Comparison of ENCODE assay signal across 12 cellular contexts in genomic region chr3:127428344-127429001, GRCh38.
DNase-seq lines count a peak whose midpoint lies in the region; ATAC-seq, FAIRE-seq and TF ChIP-seq lines count a peak whose summit lies in the region.
"Had no signal": no experiment of that assay in that cellular context is flagged by ENCODE, and none has a peak within 500 bp of the region (broad histone marks: within the 10 kb centered on the region; RNA-seq: fewer than 3 reads in every experiment).

No MANE protein-coding gene starts in this region.

- H3K79me2 ChIP-seq in H1 (ENCODE audit: control insufficient read depth in 1 of 2, insufficient read depth in 2 of 2, low read length in 2 of 2) = no peaks in the 10 kb centered on the region

- H3K4me1 ChIP-seq in H1 (replicated peaks in 1 of 4; ENCODE audit: control insufficient read depth in 3 of 4, insufficient read depth in 4 of 4, low read length in 3 of 4) = peaks cover 4 to 22% (median 9%) of the 10 kb centered on the region in 4 experiments
- H3K4me1 ChIP-seq: A549, SJCRH30 had no signal

- H3K4me2 ChIP-seq in H1 (ENCODE audit: insufficient read depth in 1 of 2, low read depth in 2 of 2, low read length in 2 of 2) = no peak overlapping the region
- H3K4me2 ChIP-seq: A549 had no signal

- 83% methylated on average over 2 of the region's 2 CpGs; no CpG with 5 or more reads in 1 of the 2 experiments for WGBS in H1 (ENCODE audit: extremely low coverage in 1 of 2, insufficient coverage in 1 of 2, insufficient read length in 1 of 2, insufficient replicate concordance in 2 of 2, low coverage in 1 of 2, low lambda C conversion rate in 2 of 2, missing lambda C conversion rate in 1 of 2), 2 experiments

- H2BK5ac ChIP-seq in H1 (ENCODE audit: low read depth, low read length) = no peak overlapping the region

- H2AK5ac ChIP-seq in H1 (ENCODE audit: low read depth, low read length) = no peak overlapping the region

- POLR2A ChIA-PET in H1 (lab: Charles Lee; ENCODE audit: partially characterized antibody) = no interaction called here

- H3K79me1 ChIP-seq in H1 (ENCODE audit: low read depth, low read length) = no peaks in the 10 kb centered on the region

- H2BK15ac ChIP-seq in H1 (ENCODE audit: low read length) = no peak overlapping the region

- CTCF ChIA-PET in H1 (lab: Charles Lee; ENCODE audit: partially characterized antibody) = interaction anchor here (0.6 to 1.5 kb wide), 8 partner anchors 10 to 333 kb away, joined by 3 to 7 read pairs (median 3); no protein-coding TSS in a partner anchor

- H2BK20ac ChIP-seq in H1 (ENCODE audit: low read length) = no peak overlapping the region

- peak; percentile 37 to 47 for TF ChIP-seq RAD21 in H1 (IDR thresholded peaks at IDR 0.05 in 1 of 2, conservative IDR thresholded peaks at IDR 0.05 in 1 of 2; ENCODE audit: low read depth in 2 of 2, low read length in 2 of 2)

- H3K23ac ChIP-seq in H1 (ENCODE audit: insufficient read length) = no peak overlapping the region

- H3K4me3 ChIP-seq in H1 (ENCODE audit: extremely low read depth in 1 of 4, insufficient read depth in 2 of 4, low read depth in 3 of 4, low read length in 4 of 4) = no peak overlapping the region
- no peak overlapping the region for H3K4me3 ChIP-seq in retinal pigment epithelial cell (ENCODE audit: low read length)
- H3K4me3 ChIP-seq: A549, SJCRH30, skin epidermis had no signal

- no peak overlapping the region for H3K9ac ChIP-seq in H1 (replicated peaks in 1 of 4; ENCODE audit: extremely low read depth in 1 of 4, low read depth in 3 of 4, low read length in 3 of 4)

- peak; percentile 64 for DNase-seq in NCI-H2196 (lab: John Stamatoyannopoulos, UW; ENCODE audit: unreplicated experiment)
- DNase-seq in NCI-H2196 treated with DMSO at 0.1 percent for 48 hours (lab: John Stamatoyannopoulos, UW; ENCODE audit: unreplicated experiment) = no peak
- peak; percentile 26 for DNase-seq in NCI-H128 (lab: John Stamatoyannopoulos, UW; ENCODE audit: unreplicated experiment)
- DNase-seq in H1 (ENCODE audit: low read depth in 1 of 2, low spot score in 2 of 2) = peak in 1 of 2 experiments; percentile 37
- DNase-seq in retinal pigment epithelial cell (ENCODE audit: low read depth) = no peak
- DNase-seq in hepatic stellate cell (ENCODE audit: low spot score) = no peak
- no peak for DNase-seq in LoVo (ENCODE audit: low spot score)
- DNase-seq: SJCRH30; stimulated activated naive CD4-positive, alpha-beta T cell treated with Interleukin-2 at 50 U/mL for 16 hours had no signal

- no peak overlapping the region for H4K91ac ChIP-seq in H1 (replicated peaks; ENCODE audit: insufficient read length, low read length)

- no peak for FAIRE-seq in H1 (lab: Jason Lieb, UNC)
- FAIRE-seq: A549 had no signal

- no peaks in the 10 kb centered on the region for H3K27me3 ChIP-seq in H1 (replicated peaks in 1 of 4; ENCODE audit: control insufficient read depth in 3 of 4, extremely low read depth in 1 of 4, insufficient read depth in 3 of 4, low read length in 3 of 4)
- H3K27me3 ChIP-seq: SJCRH30 had no signal

- TF ChIP-seq CTCF in H1 (IDR thresholded peaks at IDR 0.05; ENCODE audit: control extremely low read depth in 1 of 3, insufficient read depth in 1 of 3, low read depth in 1 of 3, low read length in 3 of 3) (peak in 2 of 3 experiments; percentile 23 to 38; a peak in 2 of 4 replicates), retinal pigment epithelial cell (conservative IDR thresholded peaks at IDR 0.05; ENCODE audit: low read depth, low read length) (peak; percentile 14)

- H3K18ac ChIP-seq in H1 (ENCODE audit: extremely low read depth, low read length) = no peak overlapping the region

- no peaks in the 10 kb centered on the region for H3K9me3 ChIP-seq in H1 (ENCODE audit: insufficient read depth in 2 of 2, low read depth in 1 of 2, low read length in 1 of 2)
- H3K9me3 ChIP-seq: A549, SJCRH30 had no signal

- H3K56ac ChIP-seq in H1 (replicated peaks; ENCODE audit: insufficient read length, low read depth, low read length) = no peak overlapping the region

- H4K5ac ChIP-seq in H1 (ENCODE audit: insufficient read length, low read depth, low read length) = no peak overlapping the region

- no peaks in the 10 kb centered on the region for H3K36me3 ChIP-seq in H1 (ENCODE audit: control insufficient read depth in 2 of 4, insufficient read depth in 4 of 4, low read length in 3 of 4)
- H3K36me3 ChIP-seq: SJCRH30 had no signal

- H3K27ac ChIP-seq in H1 (ENCODE audit: low read depth, low read length) = no peak overlapping the region
- H3K27ac ChIP-seq: A549, SJCRH30, skin epidermis had no signal

- no peak overlapping the region for H3K14ac ChIP-seq in H1 (ENCODE audit: insufficient read length)

- TF ChIP-seq POLR2A in H1 (IDR thresholded peaks at IDR 0.05; ENCODE audit: control extremely low read depth in 1 of 2, low read depth in 2 of 2, low read length in 2 of 2) = no peak

- H2AFZ ChIP-seq in H1 (ENCODE audit: low read length) = no peak overlapping the region

- H3K4ac ChIP-seq in H1 (replicated peaks; ENCODE audit: insufficient read length, low read depth, low read length) = no peak overlapping the region

- no peak overlapping the region for H2BK120ac ChIP-seq in H1 (replicated peaks; ENCODE audit: low read depth, low read length)

- H4K20me1 ChIP-seq in H1 (replicated peaks in 1 of 2; ENCODE audit: control insufficient read depth in 1 of 2, insufficient read depth in 2 of 2, low read length in 2 of 2) = no peaks in the 10 kb centered on the region

- no peak overlapping the region for H2BK12ac ChIP-seq in H1 (ENCODE audit: low read depth, low read length)

- no peak for TF ChIP-seq EP300 in H1 (IDR thresholded peaks at IDR 0.05; ENCODE audit: borderline replicate concordance in 1 of 2, low read depth in 2 of 2, low read length in 2 of 2)

- H4K8ac ChIP-seq in H1 (ENCODE audit: extremely low read depth, insufficient read depth, low read length) = no peak overlapping the region

- no peak for ATAC-seq in HG02571 (IDR thresholded peaks at IDR 0.05; ENCODE audit: unreplicated experiment)
- ATAC-seq: A549 had no signal

- no peaks in the 10 kb centered on the region; the same call in 1 of the 2 replicates for H3K23me2 ChIP-seq in H1 (ENCODE audit: low read depth, low read length)

TF ChIP-seq in H1, 55 proteins besides CTCF, POLR2A, EP300 and RAD21:
- TF ChIP-seq HDAC6 (IDR thresholded peaks at IDR 0.05; ENCODE audit: low read depth, low read length) = no peak
- no peak for TF ChIP-seq PHF8 (conservative IDR thresholded peaks at IDR 0.05; ENCODE audit: low read depth, low read length)
- TF ChIP-seq KDM1A (IDR thresholded peaks at IDR 0.05; ENCODE audit: borderline replicate concordance, low read length) = peak; percentile 87
- 0 out of 2 replicates have a peak, but pooled peaks have one; percentile 26 for TF ChIP-seq YY1 (IDR thresholded peaks at IDR 0.05; ENCODE audit: low read depth, low read length)

Comparison
In these comparisons a context has a peak if more than half of its experiments do, and no peak if none do; other contexts are left out.
1. DNase-seq: peak in NCI-H2196 (single experiment) and NCI-H128 (single experiment); none in NCI-H2196 treated with DMSO at 0.1 percent for 48 hours (single experiment), retinal pigment epithelial cell (single experiment), hepatic stellate cell (single experiment) and LoVo (single experiment).